In the genomic region with DNA sequence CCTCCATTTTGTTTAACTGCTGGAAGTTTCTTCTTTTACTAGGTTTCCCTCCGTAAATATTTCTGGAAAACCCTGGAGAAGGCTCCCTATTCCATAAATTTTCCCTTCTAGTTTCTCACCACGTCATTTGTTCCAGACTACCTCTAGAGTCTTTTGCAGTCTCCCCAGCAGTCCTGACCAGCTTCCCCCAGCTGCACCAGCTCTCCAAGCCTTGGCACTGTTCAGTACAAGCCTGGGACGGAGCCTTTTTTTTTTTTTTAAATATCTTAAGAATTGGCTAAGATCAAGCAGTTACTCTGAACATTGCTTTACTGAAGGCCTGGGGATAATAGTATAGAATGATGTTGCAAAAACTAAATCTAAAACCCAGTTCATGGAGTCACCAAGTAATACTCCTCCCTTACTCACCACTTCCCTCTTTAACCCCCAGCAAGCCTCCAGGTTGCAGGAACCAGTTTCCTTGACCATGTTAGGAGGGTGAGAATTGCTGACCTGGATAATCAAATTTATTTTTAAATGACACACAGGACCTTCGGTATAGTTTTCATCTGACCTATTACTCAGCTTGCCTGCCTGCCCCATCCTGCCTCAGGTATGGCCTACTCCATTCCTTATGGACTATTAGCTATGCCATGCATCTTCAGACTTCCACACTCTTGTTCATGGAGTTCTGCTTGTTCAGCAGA, we compare ENCODE assay signal across 9 cellular contexts. TPM values are rescaled to one million over a fixed set of nuclear protein-coding genes. Genes with fewer than 3 reads are reported as not detected.
DNase-seq lines count a peak whose midpoint lies in the region; TF ChIP-seq lines count a peak whose summit lies in the region.
"Had no signal": no experiment of that assay in that cellular context is flagged by ENCODE, and none has a peak within 500 bp of the region (broad histone marks: within the 10 kb centered on the region; RNA-seq: fewer than 3 reads in every experiment).

No MANE protein-coding gene starts in this region.

- BruUV-seq in MCF 10A (replicated peaks; lab: Mats Ljungman, UMichigan): no TSS peak

- no peaks in the 10 kb centered on the region for H3K9me3 ChIP-seq in mucosa of rectum (ENCODE audit: control insufficient read depth in 2 of 2, low read length in 2 of 2)

- no peaks in the 10 kb centered on the region for H3K4me1 Mint-ChIP-seq in MCF 10A (ENCODE audit: insufficient read depth, unreplicated experiment)

- peaks cover 29% of the 10 kb centered on the region for H3K27me3 Mint-ChIP-seq in MCF 10A (ENCODE audit: insufficient read depth, unreplicated experiment)

- no peaks in the 10 kb centered on the region for H3K36me3 Mint-ChIP-seq in MCF 10A (ENCODE audit: insufficient read depth, unreplicated experiment)

- no peaks in the 10 kb centered on the region for H3K27me3 ChIP-seq in mucosa of rectum (ENCODE audit: control insufficient read depth in 2 of 2, insufficient read depth in 2 of 2, low read length in 2 of 2)

- H3K4me3 Mint-ChIP-seq in MCF 10A (ENCODE audit: unreplicated experiment): peak overlapping the region; percentile 51

- peak overlapping the region; percentile 85 to 96 for H3K9ac ChIP-seq in mucosa of rectum (ENCODE audit: low read depth in 1 of 2, low read length in 2 of 2)

- H3K4me3 ChIP-seq in Jurkat, Clone E6-1 (ENCODE audit: low read length): peak overlapping the region; percentile 38
- H3K4me3 ChIP-seq in mucosa of rectum (ENCODE audit: low read length in 2 of 2): peak overlapping the region; percentile 76 to 95

- peaks cover 7 to 13% of the 10 kb centered on the region in 2 donors for H3K36me3 ChIP-seq in mucosa of rectum (ENCODE audit: control insufficient read depth in 2 of 2, insufficient read depth in 2 of 2, low read length in 2 of 2)

- TF ChIP-seq CTCF in MCF 10A (IDR thresholded peaks at IDR 0.05; ENCODE audit: unreplicated experiment): no peak

- no peaks in the 10 kb centered on the region for H3K9me3 Mint-ChIP-seq in MCF 10A (ENCODE audit: unreplicated experiment)

- CTCF ChIA-PET in MCF 10A (lab: Yijun Ruan, JAX): interaction anchor here (0.6 to 1.1 kb wide), 3 partner anchors 247 to 350 kb away, joined by 3 to 4 read pairs (median 3); no protein-coding TSS in a partner anchor

- POLR2A ChIA-PET in MCF 10A (lab: Yijun Ruan, JAX): interaction anchor here (0.6 kb wide), 1 partner anchor 12 kb away, joined by 4 read pairs; no protein-coding TSS in a partner anchor

- H3K27ac Mint-ChIP-seq in MCF 10A (ENCODE audit: low read depth, unreplicated experiment): peak overlapping the region; percentile 70

- H3K4me1 ChIP-seq in mucosa of rectum (ENCODE audit: control insufficient read depth in 2 of 2, insufficient read depth in 2 of 2, low read length in 2 of 2): peaks cover 4% of the 10 kb centered on the region in 2 donors

- H3K27ac ChIP-seq in mucosa of rectum (ENCODE audit: low read depth in 2 of 2, low read length in 2 of 2): peak overlapping the region; percentile 88 to 92
- H3K27ac ChIP-seq: 22Rv1 had no signal

- peak; percentile 25 for DNase-seq in DMS53 (lab: John Stamatoyannopoulos, UW)
- no peak for DNase-seq in DMS53 treated with DMSO at 0.1 percent for 48 hours (lab: John Stamatoyannopoulos, UW; ENCODE audit: unreplicated experiment)
- no peak for DNase-seq in Jurkat, Clone E6-1 (ENCODE audit: low read depth, low spot score)
- no peak for DNase-seq in MCF 10A (ENCODE audit: unreplicated experiment)
- no peak for DNase-seq in activated CD4-positive, CD25-positive, alpha-beta regulatory T cell treated with anti-CD3 and anti-CD28 coated beads, Interleukin-2, amount 50 U/mL, for 72 hours
- DNase-seq in HK-2 (ENCODE audit: unreplicated experiment): no peak
- DNase-seq in T1000 (lab: John Stamatoyannopoulos, UW): no peak

- intact Hi-C loops in MCF 10A (cut with micrococcal nuclease): no loop called here

RNA-seq across cellular contexts. Expression of a gene that starts 0.7 kb away (rescaled TPM):
- polyA plus RNA-seq in Jurkat, Clone E6-1 (2012; ENCODE audit: insufficient read depth, insufficient read length): not detected
- not detected in 2 replicates for total RNA-seq in MCF 10A (2022)
